Comparison of ENCODE assay signal across 12 cellular contexts in the genomic region with DNA sequence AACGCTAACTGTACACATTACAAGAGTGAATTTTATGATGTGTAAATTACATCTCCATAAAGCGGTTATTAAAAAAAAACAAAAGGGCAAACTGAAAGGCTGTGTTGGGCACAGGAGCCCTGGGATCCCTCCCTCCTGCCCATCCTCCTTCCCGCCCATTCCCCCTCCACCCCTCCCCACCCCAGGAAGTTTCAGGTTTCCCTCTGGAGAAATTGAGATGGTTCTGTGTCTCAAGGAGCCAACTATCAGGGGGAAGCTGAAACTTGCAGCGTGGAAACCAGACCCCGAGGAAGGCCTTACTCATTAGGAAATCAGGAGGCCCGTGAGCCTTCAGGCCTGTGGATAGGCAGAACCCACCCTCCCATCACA.
DNase-seq lines count a peak whose midpoint lies in the region; ATAC-seq and FAIRE-seq lines count a peak whose summit lies in the region.
"Had no signal": no experiment of that assay in that cellular context is flagged by ENCODE, and none has a peak within 500 bp of the region (broad histone marks: within the 10 kb centered on the region; RNA-seq: fewer than 3 reads in every experiment).

No MANE protein-coding gene starts in this region.

- peak; percentile 72 for DNase-seq in HTR-8/SVneo (ENCODE audit: insufficient read length, low spot score)
- DNase-seq in central memory CD8-positive, alpha-beta T cell (ENCODE audit: low spot score in 2 of 2) = no peak
- DNase-seq in left kidney (ENCODE audit: low read depth, low spot score) = peak; percentile 90
- DNase-seq in skeletal muscle cell (ENCODE audit: low read depth) = peak; percentile 56
- no peak for DNase-seq in T-helper 2 cell treated with Interferon-gamma antibody and Interleukin-4, amounts not matched to agents 5 μg/mL and 100 μg/mL, for 36 hours (ENCODE audit: low spot score)
- DNase-seq in 8988T = no peak
- DNase-seq in SHP77 (lab: John Stamatoyannopoulos, UW) = no peak
- no peak for DNase-seq in stimulated activated naive B cell treated with anti-CD40 and anti-IgM and Interleukin-4, amounts not matched to agents 10 μg/mL and 1 μg/mL and 100 μg/mL, for 72 hours
- DNase-seq: activated CD4-positive, alpha-beta T cell treated with anti-CD3 and anti-CD28 coated beads, Interleukin-2, amount 50 U/mL, for 48 hours; BE2C; OCI-M1 had no signal

- H3K4me3 Mint-ChIP-seq in central memory CD8-positive, alpha-beta T cell = no peak overlapping the region
- H3K4me3 Mint-ChIP-seq in T-helper 2 cell treated with Interferon-gamma antibody and Interleukin-4, amounts not matched to agents 5 μg/mL and 100 μg/mL, for 36 hours = no peak overlapping the region
- H3K4me3 Mint-ChIP-seq in stimulated activated naive B cell treated with anti-CD40 and anti-IgM and Interleukin-4, amounts not matched to agents 10 μg/mL and 1 μg/mL and 100 μg/mL, for 72 hours = no peak overlapping the region

- H3K36me3 Mint-ChIP-seq in central memory CD8-positive, alpha-beta T cell (ENCODE audit: insufficient read depth) = peaks cover 17% of the 10 kb centered on the region
- peaks cover 26% of the 10 kb centered on the region for H3K36me3 Mint-ChIP-seq in T-helper 2 cell treated with Interferon-gamma antibody and Interleukin-4, amounts not matched to agents 5 μg/mL and 100 μg/mL, for 36 hours (ENCODE audit: low read depth)
- H3K36me3 Mint-ChIP-seq in stimulated activated naive B cell treated with anti-CD40 and anti-IgM and Interleukin-4, amounts not matched to agents 10 μg/mL and 1 μg/mL and 100 μg/mL, for 72 hours = peaks cover 43 to 61% of the 10 kb centered on the region in 2 donors

- H3K9me3 Mint-ChIP-seq in central memory CD8-positive, alpha-beta T cell = no peaks in the 10 kb centered on the region
- H3K9me3 Mint-ChIP-seq in T-helper 2 cell treated with Interferon-gamma antibody and Interleukin-4, amounts not matched to agents 5 μg/mL and 100 μg/mL, for 36 hours = no peaks in the 10 kb centered on the region
- no peaks in the 10 kb centered on the region for H3K9me3 Mint-ChIP-seq in stimulated activated naive B cell treated with anti-CD40 and anti-IgM and Interleukin-4, amounts not matched to agents 10 μg/mL and 1 μg/mL and 100 μg/mL, for 72 hours

- no peaks in the 10 kb centered on the region for H3K27me3 Mint-ChIP-seq in central memory CD8-positive, alpha-beta T cell
- H3K27me3 Mint-ChIP-seq in T-helper 2 cell treated with Interferon-gamma antibody and Interleukin-4, amounts not matched to agents 5 μg/mL and 100 μg/mL, for 36 hours (ENCODE audit: low read depth) = no peaks in the 10 kb centered on the region
- H3K27me3 Mint-ChIP-seq in stimulated activated naive B cell treated with anti-CD40 and anti-IgM and Interleukin-4, amounts not matched to agents 10 μg/mL and 1 μg/mL and 100 μg/mL, for 72 hours = no peaks in the 10 kb centered on the region

- H3K4me3 ChIP-seq in skeletal muscle cell (ENCODE audit: low read depth, low read length) = no peak overlapping the region

- FAIRE-seq in HTR-8/SVneo (lab: Jason Lieb, UNC) = no peak
- FAIRE-seq: GM18507 had no signal

- peak overlapping the region; percentile 62 for H3K27ac Mint-ChIP-seq in central memory CD8-positive, alpha-beta T cell (ENCODE audit: low read depth)
- no peak overlapping the region for H3K27ac Mint-ChIP-seq in T-helper 2 cell treated with Interferon-gamma antibody and Interleukin-4, amounts not matched to agents 5 μg/mL and 100 μg/mL, for 36 hours
- no peak overlapping the region for H3K27ac Mint-ChIP-seq in stimulated activated naive B cell treated with anti-CD40 and anti-IgM and Interleukin-4, amounts not matched to agents 10 μg/mL and 1 μg/mL and 100 μg/mL, for 72 hours

- H3K4me1 Mint-ChIP-seq in central memory CD8-positive, alpha-beta T cell = peaks cover 30% of the 10 kb centered on the region
- peaks cover 4% of the 10 kb centered on the region for H3K4me1 Mint-ChIP-seq in T-helper 2 cell treated with Interferon-gamma antibody and Interleukin-4, amounts not matched to agents 5 μg/mL and 100 μg/mL, for 36 hours (ENCODE audit: low read depth)
- peaks cover 9 to 16% of the 10 kb centered on the region in 2 donors for H3K4me1 Mint-ChIP-seq in stimulated activated naive B cell treated with anti-CD40 and anti-IgM and Interleukin-4, amounts not matched to agents 10 μg/mL and 1 μg/mL and 100 μg/mL, for 72 hours

- ATAC-seq in central memory CD8-positive, alpha-beta T cell (replicated peaks; ENCODE audit: extremely low read depth, poor library complexity, severe bottlenecking) = no peak
- ATAC-seq in stimulated activated naive B cell treated with anti-CD40 and anti-IgM and Interleukin-4, amounts not matched to agents 10 μg/mL and 1 μg/mL and 100 μg/mL, for 72 hours (replicated peaks) = no peak

Comparison
In these comparisons a context has a peak if more than half of its experiments do, and no peak if none do; other contexts are left out.
1. DNase-seq: peak in HTR-8/SVneo (single experiment), left kidney (single experiment) and skeletal muscle cell (single experiment); none in central memory CD8-positive, alpha-beta T cell (0 of 2), T-helper 2 cell treated with Interferon-gamma antibody and Interleukin-4, amounts not matched to agents 5 μg/mL and 100 μg/mL, for 36 hours (single experiment), 8988T (single experiment), SHP77 (0 of 2) and stimulated activated naive B cell treated with anti-CD40 and anti-IgM and Interleukin-4, amounts not matched to agents 10 μg/mL and 1 μg/mL and 100 μg/mL, for 72 hours (single experiment).